ENCODE assay signal across 8 cellular contexts in the genomic region with DNA sequence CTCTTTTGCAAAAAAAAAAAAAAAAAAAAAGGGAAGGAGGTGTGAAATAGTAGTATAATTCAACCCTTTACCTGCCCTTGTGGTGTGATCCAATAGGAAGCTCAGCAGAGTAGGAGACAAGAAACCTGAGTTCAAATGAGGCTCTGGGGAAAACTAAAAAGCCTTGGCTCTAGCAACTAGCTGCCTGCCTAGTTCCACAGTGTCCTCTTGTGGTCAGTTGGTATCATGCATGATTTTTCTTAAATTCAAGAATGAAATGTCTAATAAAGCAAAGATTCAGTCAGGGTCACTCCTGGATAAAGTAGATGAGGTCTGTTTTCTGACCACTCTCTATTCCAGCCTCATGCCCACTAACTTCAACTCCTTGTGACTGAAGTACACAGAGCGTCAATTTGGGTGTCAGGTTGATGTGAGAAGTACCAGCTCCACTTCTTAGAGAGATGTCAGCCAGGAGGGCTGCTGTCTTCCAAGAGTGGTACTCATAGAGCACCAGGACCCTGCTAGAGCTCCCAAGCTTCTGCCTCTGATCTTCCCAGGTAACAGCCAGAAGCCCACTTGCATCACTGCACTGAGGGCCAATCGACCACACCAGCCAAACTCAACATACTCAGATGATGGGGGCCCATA. TPM values are rescaled to one million over a fixed set of nuclear protein-coding genes. Genes with fewer than 3 reads are reported as not detected.
DNase-seq lines count a peak whose midpoint lies in the region; ATAC-seq and TF ChIP-seq lines count a peak whose summit lies in the region.

No MANE protein-coding gene starts in this region.

- H3K27me3 ChIP-seq in H7 (ENCODE audit: control insufficient read depth, insufficient read depth, low read length), result no peaks in the 10 kb centered on the region
- H3K27me3 ChIP-seq in ascending aorta, result no peaks in the 10 kb centered on the region

- H3K36me3 ChIP-seq in H7 (replicated peaks; ENCODE audit: control insufficient read depth, insufficient read depth, low read length), result no peaks in the 10 kb centered on the region
- peaks cover 0 to under 1% of the 10 kb centered on the region in 2 donors for H3K36me3 ChIP-seq in ascending aorta

- H3K4me1 ChIP-seq in ascending aorta, result no peaks in the 10 kb centered on the region

- no peak for TF ChIP-seq POLR2A in lower leg skin (IDR thresholded peaks at IDR 0.05)

- no peaks in the 10 kb centered on the region for H3K9me3 ChIP-seq in ascending aorta

- no peak overlapping the region for H3K27ac ChIP-seq in ascending aorta

- peak in 2 of 3 experiments; percentile 27 to 54 for TF ChIP-seq CTCF in ascending aorta (IDR thresholded peaks at IDR 0.05)
- TF ChIP-seq CTCF in lower leg skin (IDR thresholded peaks at IDR 0.05), result no peak

- 74 to 84% methylated on average over 2 of the region's 2 CpGs for WGBS in lower leg skin, 2 donors

- intact Hi-C loops in ascending aorta (cut with DNase I), result loop anchor here (5.0 kb wide), 1 partner anchor 737 kb away; no protein-coding TSS in a partner anchor
- intact Hi-C loops in lower leg skin (cut with DNase I; ENCODE audit: low total_unique reads), result no loop called here

- no peak overlapping the region for H3K4me3 ChIP-seq in H7 (ENCODE audit: insufficient read depth, low read depth, low read length)
- H3K4me3 ChIP-seq in ascending aorta, result no peak overlapping the region
- no peak overlapping the region for H3K4me3 ChIP-seq in lower leg skin (ENCODE audit: low read depth, poor library complexity, severe bottlenecking)

- DNase-seq in DMS114 treated with DMSO at 0.1 percent for 48 hours (lab: John Stamatoyannopoulos, UW; ENCODE audit: unreplicated experiment) (peak; percentile 57), H7 (peak; percentile 59), NCI-H345 (lab: John Stamatoyannopoulos, UW) (peak; percentile 35), ascending aorta (ENCODE audit: low spot score in 2 of 2) (no peak), left kidney (ENCODE audit: low read depth, low spot score) (peak; percentile 56), lower leg skin (ENCODE audit: low spot score in 2 of 2) (no peak)
- DNase-seq in activated CD8-positive, alpha-beta memory T cell treated with anti-CD3 and anti-CD28 coated beads, Interleukin-2, amount 50 U/mL, for 48 hours, result no peak

- ATAC-seq in GM21526 (IDR thresholded peaks at IDR 0.05; ENCODE audit: low FRiP score, unreplicated experiment), result no peak

RNA-seq across cellular contexts. Expression of a gene that starts 10.5 kb away (rescaled TPM):
- total RNA-seq in H7 (2014; rRNA removed; shearing (Covaris generic)), result 41.6 and 48.3 TPM in 2 replicates
- 20.5 TPM for total RNA-seq in ascending aorta
- 10 to 100 TPM; 10.7 to 15.0 (median 12.4) TPM for total RNA-seq in lower leg skin

RNA-seq across cellular contexts. Expression of a gene that starts 15.6 kb away (rescaled TPM):
- 35.3 and 50.1 TPM in 2 replicates for total RNA-seq in H7 (2014; rRNA removed; shearing (Covaris generic))
- total RNA-seq in ascending aorta, result 78.3 TPM
- total RNA-seq in lower leg skin, result 10 to 100 TPM; 15.2 to 29.3 (median 18.1) TPM

Comparison
In these comparisons a context has a peak if more than half of its experiments do, and no peak if none do; other contexts are left out.
1. DNase-seq: peak in DMS114 treated with DMSO at 0.1 percent for 48 hours (single experiment), H7 (single experiment), NCI-H345 (single experiment) and left kidney (single experiment); none in ascending aorta (0 of 2), activated CD8-positive, alpha-beta memory T cell treated with anti-CD3 and anti-CD28 coated beads, Interleukin-2, amount 50 U/mL, for 48 hours (single experiment) and lower leg skin (0 of 2).
2. CTCF ChIP-seq: peak in ascending aorta (2 of 3); none in lower leg skin (0 of 3).